ENCODE assay signal across 8 cellular contexts in genomic region chr11:33040127-33040861, GRCh38. TPM values are rescaled to one million over a fixed set of nuclear protein-coding genes. Genes with fewer than 3 reads are reported as not detected.
DNase-seq lines count a peak whose midpoint lies in the region; ATAC-seq, FAIRE-seq and TF ChIP-seq lines count a peak whose summit lies in the region.

No MANE protein-coding gene starts in this region.

- peak; percentile 12 for ATAC-seq in HCT116
- peak; percentile 17 for ATAC-seq in activated CD8-positive, alpha-beta T cell treated with anti-CD3 and anti-CD28 coated beads, Interleukin-2, amount 10 ng/mL, durations not matched to agents 7 days and 5 days

- peak; percentile 43 for FAIRE-seq in GM12891 (lab: Jason Lieb, UNC)

- H3K27me3 ChIP-seq in HCT116 (ENCODE audit: insufficient read depth, low read length) = no peaks in the 10 kb centered on the region
- no peaks in the 10 kb centered on the region for H3K27me3 ChIP-seq in fibroblast of lung (ENCODE audit: control insufficient read depth, insufficient read depth, low read length)
- H3K27me3 ChIP-seq in neuron (ENCODE audit: insufficient read depth, low read length) = no peaks in the 10 kb centered on the region

- intact Hi-C loops in HCT116 (cut with micrococcal nuclease) = no loop called here

- H3K4me3 Mint-ChIP-seq in activated CD8-positive, alpha-beta T cell treated with anti-CD3 and anti-CD28 coated beads, Interleukin-2, amount 10 ng/mL, durations not matched to agents 7 days and 5 days = peak overlapping the region; percentile 90

- DNase-seq in GM12891 (ENCODE audit: insufficient read length, low spot score) (peak; percentile 26), HCT116 (ENCODE audit: low read depth, low spot score) (no peak), NCI-H146 (lab: John Stamatoyannopoulos, UW) (peak; percentile 51), fibroblast of lung (ENCODE audit: low read depth in 2 of 2) (peak; percentile 32 to 56), NK-92 (lab: John Stamatoyannopoulos, UW; ENCODE audit: unreplicated experiment) (no peak), NCI-H2196 (lab: John Stamatoyannopoulos, UW; ENCODE audit: unreplicated experiment) (no peak)
- peak; percentile 54 for DNase-seq in activated CD8-positive, alpha-beta T cell treated with anti-CD3 and anti-CD28 coated beads, Interleukin-2, amount 10 ng/mL, durations not matched to agents 7 days and 5 days

- POLR2A ChIA-PET in HCT116 (lab: Charles Lee) = interaction anchor here (0.7 to 1.9 kb wide), 3 partner anchors 18 to 24 kb away, joined by 3 to 8 read pairs (median 5); partner anchors contain the start of gene DEPDC7
- POLR2A ChIA-PET in activated CD8-positive, alpha-beta T cell treated with anti-CD3 and anti-CD28 coated beads, Interleukin-2, amount 10 ng/mL, durations not matched to agents 7 days and 5 days (lab: Charles Lee) = interaction anchor here (0.6 to 2.9 kb wide), 10 partner anchors 17 to 1398 kb away, joined by 3 to 14 read pairs (median 5); partner anchors contain the start of genes CD59, CSTF3 and DEPDC7

- peak overlapping the region; percentile 89 for H3K27ac ChIP-seq in HCT116 (ENCODE audit: low read depth, low read length)
- peak overlapping the region; percentile 93 for H3K27ac ChIP-seq in fibroblast of lung (ENCODE audit: insufficient read depth, low read length)

- peak overlapping the region; percentile 97 for H3K27ac Mint-ChIP-seq in activated CD8-positive, alpha-beta T cell treated with anti-CD3 and anti-CD28 coated beads, Interleukin-2, amount 10 ng/mL, durations not matched to agents 7 days and 5 days

- peak overlapping the region; percentile 51 for H2AFZ ChIP-seq in HCT116 (ENCODE audit: low read depth, low read length, poor library complexity, severe bottlenecking)
- H2AFZ ChIP-seq in fibroblast of lung (ENCODE audit: low read length) = peak overlapping the region; percentile 95
- peak overlapping the region; percentile 93 for H2AFZ ChIP-seq in neuron (ENCODE audit: low read depth, low read length)

- TF ChIP-seq CTCF in HCT116 (IDR thresholded peaks at IDR 0.05 in 2 of 3, conservative IDR thresholded peaks at IDR 0.05 in 1 of 3; ENCODE audit: borderline replicate concordance in 1 of 3, insufficient read depth in 1 of 3, low read depth in 2 of 3, low read length in 2 of 3) (no peak), fibroblast of lung (conservative IDR thresholded peaks at IDR 0.05 in 1 of 2, IDR thresholded peaks at IDR 0.05 in 1 of 2; ENCODE audit: low read depth in 1 of 2, low read length in 2 of 2) (no peak)

- H3K36me3 ChIP-seq in HCT116 (ENCODE audit: control insufficient read depth in 1 of 2, insufficient read depth in 2 of 2, low read length in 2 of 2) (no peaks in the 10 kb centered on the region), fibroblast of lung (ENCODE audit: control insufficient read depth, insufficient read depth, low read length) (peaks cover 3% of the 10 kb centered on the region), neuron (ENCODE audit: insufficient read depth, low read length) (peaks cover 19% of the 10 kb centered on the region)

- H3K36me3 Mint-ChIP-seq in activated CD8-positive, alpha-beta T cell treated with anti-CD3 and anti-CD28 coated beads, Interleukin-2, amount 10 ng/mL, durations not matched to agents 7 days and 5 days (ENCODE audit: low read depth) = peaks cover 16% of the 10 kb centered on the region

- H3K9ac ChIP-seq in HCT116 (ENCODE audit: low read length) (peak overlapping the region; percentile 74), fibroblast of lung (ENCODE audit: insufficient read depth, low read length) (peak overlapping the region; percentile 80)

- no peaks in the 10 kb centered on the region for H3K79me2 ChIP-seq in HCT116 (ENCODE audit: insufficient read depth, low read length)
- peaks cover 12% of the 10 kb centered on the region for H3K79me2 ChIP-seq in fibroblast of lung (ENCODE audit: control insufficient read depth, insufficient read depth, low read length)

- TF ChIP-seq POLR2A in GM12891 (IDR thresholded peaks at IDR 0.05; ENCODE audit: low read depth, low read length) = no peak
- TF ChIP-seq POLR2A in HCT116 (IDR thresholded peaks at IDR 0.05; ENCODE audit: borderline replicate concordance, extremely low read depth, insufficient read depth, insufficient read length) = no peak

- no TSS peak for BruUV-seq in HCT116 (replicated peaks; lab: Mats Ljungman, UMichigan)

- peaks cover 3% of the 10 kb centered on the region for H3K27me3 Mint-ChIP-seq in activated CD8-positive, alpha-beta T cell treated with anti-CD3 and anti-CD28 coated beads, Interleukin-2, amount 10 ng/mL, durations not matched to agents 7 days and 5 days (ENCODE audit: low read depth)

- H3K4me1 ChIP-seq in HCT116 (ENCODE audit: control insufficient read depth in 1 of 2, insufficient read depth in 2 of 2, low read length in 2 of 2) = peaks cover 3 to 29% of the 10 kb centered on the region in 2 experiments; a peak in 3 of 4 replicates
- H3K4me1 ChIP-seq in fibroblast of lung (ENCODE audit: control insufficient read depth, extremely low read depth, insufficient read depth, low read length) = no peaks in the 10 kb centered on the region
- peaks cover 10% of the 10 kb centered on the region for H3K4me1 ChIP-seq in neuron (ENCODE audit: insufficient read depth, low read length)

- no peak for TF ChIP-seq RAD21 in HCT116 (IDR thresholded peaks at IDR 0.05; ENCODE audit: low read depth)

- H3K9me3 Mint-ChIP-seq in activated CD8-positive, alpha-beta T cell treated with anti-CD3 and anti-CD28 coated beads, Interleukin-2, amount 10 ng/mL, durations not matched to agents 7 days and 5 days (ENCODE audit: insufficient read depth) = no peaks in the 10 kb centered on the region

- peak overlapping the region; percentile 75 to 77 for H3K4me3 ChIP-seq in HCT116 (replicated peaks in 1 of 2; ENCODE audit: low read depth in 1 of 2, low read length in 2 of 2)
- peak overlapping the region; percentile 64 to 80 (median 76) for H3K4me3 ChIP-seq in fibroblast of lung (replicated peaks in 1 of 4; ENCODE audit: control extremely low read depth in 1 of 4, insufficient read depth in 1 of 4, low read depth in 3 of 4, low read length in 4 of 4)
- H3K4me3 ChIP-seq in neuron (ENCODE audit: low read length) = peak overlapping the region; percentile 88

- CTCF ChIA-PET in HCT116 (lab: Charles Lee) = interaction anchor here (0.9 kb wide), 1 partner anchor 25 kb away, joined by 3 read pairs; no protein-coding TSS in a partner anchor
- CTCF ChIA-PET in activated CD8-positive, alpha-beta T cell treated with anti-CD3 and anti-CD28 coated beads, Interleukin-2, amount 10 ng/mL, durations not matched to agents 7 days and 5 days (lab: Charles Lee) = interaction anchor here (0.7 to 1.8 kb wide), 5 partner anchors 15 to 72 kb away, joined by 3 to 6 read pairs (median 4); no protein-coding TSS in a partner anchor

- H3K9me3 ChIP-seq in HCT116 (ENCODE audit: control insufficient read depth in 1 of 2, insufficient read depth in 1 of 2, low read depth in 1 of 2, low read length in 2 of 2) = no peaks in the 10 kb centered on the region
- no peaks in the 10 kb centered on the region for H3K9me3 ChIP-seq in fibroblast of lung (ENCODE audit: control insufficient read depth, insufficient read depth, low read depth, low read length)
- H3K9me3 ChIP-seq in neuron (ENCODE audit: low read length) = peaks cover 3% of the 10 kb centered on the region

- no peaks in the 10 kb centered on the region for H3K9me2 ChIP-seq in HCT116 (ENCODE audit: insufficient read depth)

- peaks cover 28% of the 10 kb centered on the region for H3K4me1 Mint-ChIP-seq in activated CD8-positive, alpha-beta T cell treated with anti-CD3 and anti-CD28 coated beads, Interleukin-2, amount 10 ng/mL, durations not matched to agents 7 days and 5 days (ENCODE audit: low read depth)

- H3K4me2 ChIP-seq in HCT116 (ENCODE audit: low read length) = peak overlapping the region; percentile 87
- peak overlapping the region; percentile 82 for H3K4me2 ChIP-seq in fibroblast of lung (ENCODE audit: extremely low read depth, insufficient read depth, low read length)

- RAD21 ChIA-PET in HCT116 (lab: Charles Lee; ENCODE audit: low non-redundant PET in 1 of 2, low total read pairs in 2 of 2, uncharacterized antibody in 2 of 2, unreplicated experiment in 2 of 2) = no interaction called here

- no peaks in the 10 kb centered on the region for H4K20me1 ChIP-seq in HCT116 (ENCODE audit: insufficient read depth)
- no peaks in the 10 kb centered on the region for H4K20me1 ChIP-seq in fibroblast of lung (ENCODE audit: control insufficient read depth, extremely low read depth, insufficient read depth, low read length)

TF ChIP-seq in GM12891, 5 proteins besides CTCF, POLR2A, EP300 and RAD21 (continues in another document):
- 0 out of 2 replicates have a peak, but pooled peaks have one; percentile 20 for TF ChIP-seq TAF1 (IDR thresholded peaks at IDR 0.05; ENCODE audit: low read depth, low read length)
- peak; percentile 69 for TF ChIP-seq SPI1 (IDR thresholded peaks at IDR 0.05; ENCODE audit: low read depth, low read length)
- no peak for TF ChIP-seq POLR2AphosphoS5 (IDR thresholded peaks at IDR 0.05; ENCODE audit: low read depth, low read length)
- TF ChIP-seq PAX5 (IDR thresholded peaks at IDR 0.05; ENCODE audit: insufficient read depth, low read length, severe bottlenecking) = no peak

TF ChIP-seq in HCT116, 20 proteins besides CTCF, POLR2A, EP300 and RAD21:
- TF ChIP-seq ZFX (IDR thresholded peaks at IDR 0.05) = 0 out of 2 replicates have a peak, but pooled peaks have one; percentile 2
- no peak for TF ChIP-seq POLR2AphosphoS5 (IDR thresholded peaks at IDR 0.05; ENCODE audit: low read depth, low read length)

RNA-seq across cellular contexts. Expression of gene TCP11L1, which starts 0.9 kb away (rescaled TPM):
- polyA plus RNA-seq in GM12891 (2012; ENCODE audit: low read depth, missing spikeins) = 5.1 TPM
- 12.0 TPM for total RNA-seq in HCT116 (2021; ENCODE audit: unreplicated experiment)
- polyA plus RNA-seq in HCT116 (2012) = 4.6 and 5.7 TPM in 2 replicates
- 10 to 100 TPM; 17.2 to 21.0 TPM for total RNA-seq in activated CD8-positive, alpha-beta T cell treated with anti-CD3 and anti-CD28 coated beads, Interleukin-2, amount 10 ng/mL, durations not matched to agents 7 days and 5 days
- 17.5 and 24.1 TPM in 2 replicates for total RNA-seq in fibroblast of lung
- polyA plus RNA-seq in fibroblast of lung = 25.2 and 30.2 TPM in 2 replicates
- 13.4 and 18.1 TPM in 2 replicates for polyA plus RNA-seq in fibroblast of lung (2012)
- 30.6 and 66.1 TPM in 2 replicates for polyA minus RNA-seq in fibroblast of lung (ENCODE audit: low replicate concordance)

RNA-seq across cellular contexts. Expression of gene DEPDC7, which starts 24.6 kb away (rescaled TPM):
- polyA plus RNA-seq in GM12891 (2012; ENCODE audit: low read depth, missing spikeins) = 0.24 TPM
- total RNA-seq in HCT116 (2021; ENCODE audit: unreplicated experiment) (7.3 TPM), fibroblast of lung (5.6 and 8.4 TPM in 2 replicates)
- polyA plus RNA-seq in HCT116 (2012) = 2.2 and 3.5 TPM in 2 replicates
- 1 to 10 TPM; 1.2 to 2.8 TPM for total RNA-seq in activated CD8-positive, alpha-beta T cell treated with anti-CD3 and anti-CD28 coated beads, Interleukin-2, amount 10 ng/mL, durations not matched to agents 7 days and 5 days
- polyA plus RNA-seq in fibroblast of lung = 6.7 and 8.7 TPM in 2 replicates
- polyA plus RNA-seq in fibroblast of lung (2012) = 3.7 and 6.2 TPM in 2 replicates
- polyA minus RNA-seq in fibroblast of lung (ENCODE audit: low replicate concordance) = not detected in 2 replicates

Comparison
In these comparisons a context has a peak if more than half of its experiments do, and no peak if none do; other contexts are left out.
1. DNase-seq: peak in GM12891 (single experiment), NCI-H146 (single experiment), activated CD8-positive, alpha-beta T cell treated with anti-CD3 and anti-CD28 coated beads, Interleukin-2, amount 10 ng/mL, durations not matched to agents 7 days and 5 days (single experiment) and fibroblast of lung (2 of 2); none in HCT116 (single experiment), NK-92 (single experiment) and NCI-H2196 (single experiment).
2. Peak in every context shown above with its lines, with median percentiles within 50 percentile points of each other: H2AFZ ChIP-seq and H3K4me3 ChIP-seq.